ENCODE assay signal across 11 cellular contexts in the genomic region with DNA sequence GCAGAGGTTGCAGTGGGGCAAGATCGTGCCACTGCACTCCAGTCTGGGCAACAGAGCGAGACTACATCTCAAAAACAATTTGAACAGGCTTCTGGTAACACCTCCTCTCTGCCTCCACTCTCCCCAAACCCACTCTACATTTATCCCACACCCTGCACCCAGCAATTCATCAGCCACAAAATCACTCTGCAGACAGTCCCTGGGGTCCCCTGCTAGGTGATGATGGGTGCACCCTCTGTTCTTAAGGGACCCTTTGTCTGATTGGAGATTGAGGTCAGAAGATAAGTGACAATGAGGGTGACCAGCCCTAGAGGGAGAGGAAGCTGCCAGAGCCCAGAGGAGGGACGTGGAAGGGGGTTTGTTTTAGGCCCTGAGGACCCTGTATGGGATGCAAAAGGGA. TPM values are rescaled to one million over a fixed set of nuclear protein-coding genes. Genes with fewer than 3 reads are reported as not detected.
DNase-seq lines count a peak whose midpoint lies in the region; ATAC-seq and TF ChIP-seq lines count a peak whose summit lies in the region.
"Had no signal": no experiment of that assay in that cellular context is flagged by ENCODE, and none has a peak within 500 bp of the region (broad histone marks: within the 10 kb centered on the region; RNA-seq: fewer than 3 reads in every experiment).

No MANE protein-coding gene starts in this region.

- peak overlapping the region; percentile 97 for H3K27ac Mint-ChIP-seq in dendritic cell treated with granulocyte-macrophage colony-stimulating factor and Interleukin-4, amounts not matched to agents 40 ng/mL and 50 ng/mL, for 4 days

- H3K79me2 ChIP-seq in osteoblast (ENCODE audit: insufficient read depth, low read length): peaks cover 44% of the 10 kb centered on the region

- peak overlapping the region in 10 of 11 experiments; percentile 7 to 100 (median 96); a peak in 17 of 22 replicates for H3K27ac ChIP-seq in BLaER1 treated with 17β-estradiol and CSF1 and Interleukin-3, amounts not matched to agents 10 nM and 100 nM
- H3K27ac ChIP-seq in osteoblast (ENCODE audit: low read depth, low read length): peak overlapping the region; percentile 60

- peak overlapping the region; percentile 84 to 100 (median 96); a peak in 21 of 22 replicates for H3K9ac ChIP-seq in BLaER1 treated with 17β-estradiol and CSF1 and Interleukin-3, amounts not matched to agents 10 nM and 100 nM

- H3K9me3 Mint-ChIP-seq in dendritic cell treated with granulocyte-macrophage colony-stimulating factor and Interleukin-4, amounts not matched to agents 40 ng/mL and 50 ng/mL, for 4 days: no peaks in the 10 kb centered on the region

- no peak for TF ChIP-seq CTCF in osteoblast (IDR thresholded peaks at IDR 0.05; ENCODE audit: extremely low read depth, low read depth, low read length)

- H3K4me1 Mint-ChIP-seq in dendritic cell treated with granulocyte-macrophage colony-stimulating factor and Interleukin-4, amounts not matched to agents 40 ng/mL and 50 ng/mL, for 4 days (ENCODE audit: low read depth): peaks cover 62% of the 10 kb centered on the region

- no peak for ATAC-seq in GM19328 (IDR thresholded peaks at IDR 0.05; ENCODE audit: unreplicated experiment)
- no peak for ATAC-seq in GM18907 (IDR thresholded peaks at IDR 0.05; ENCODE audit: unreplicated experiment)

- DNase-seq in MG63 (no peak), osteoblast (ENCODE audit: insufficient read length, low spot score, missing footprints) (no peak), NOMO-1 treated with DMSO at 0.1 percent for 48 hours (lab: John Stamatoyannopoulos, UW; ENCODE audit: unreplicated experiment) (no peak)
- DNase-seq in stimulated activated CD4-positive, alpha-beta T cell treated with anti-CD3 and anti-CD28 coated beads, Interleukin-2, amount 100 ng/mL, for 24 hours: no peak
- DNase-seq: GOT3, NCI-H524 had no signal

- H3K36me3 Mint-ChIP-seq in dendritic cell treated with granulocyte-macrophage colony-stimulating factor and Interleukin-4, amounts not matched to agents 40 ng/mL and 50 ng/mL, for 4 days (ENCODE audit: low read depth): peaks cover 78% of the 10 kb centered on the region

- H4K20me1 ChIP-seq in BLaER1 treated with 17β-estradiol and CSF1 and Interleukin-3, amounts not matched to agents 10 nM and 100 nM: peaks cover 0 to 25% (median 15%) of the 10 kb centered on the region in 11 experiments; a peak in 13 of 22 replicates
- peaks cover 28% of the 10 kb centered on the region for H4K20me1 ChIP-seq in osteoblast (ENCODE audit: insufficient read depth, low read length)

- H3K4me3 Mint-ChIP-seq in dendritic cell treated with granulocyte-macrophage colony-stimulating factor and Interleukin-4, amounts not matched to agents 40 ng/mL and 50 ng/mL, for 4 days: peak overlapping the region; percentile 97

- H3K36me3 ChIP-seq in BLaER1 treated with 17β-estradiol and CSF1 and Interleukin-3, amounts not matched to agents 10 nM and 100 nM: peaks cover 4 to 51% (median 43%) of the 10 kb centered on the region in 11 experiments; a peak in 17 of 22 replicates
- H3K36me3 ChIP-seq in MG63: peaks cover 56% of the 10 kb centered on the region
- H3K36me3 ChIP-seq in osteoblast (ENCODE audit: insufficient read depth, low read length): peaks cover 38% of the 10 kb centered on the region

- H3K27me3 Mint-ChIP-seq in dendritic cell treated with granulocyte-macrophage colony-stimulating factor and Interleukin-4, amounts not matched to agents 40 ng/mL and 50 ng/mL, for 4 days: no peaks in the 10 kb centered on the region

- peaks cover 33 to 76% (median 70%) of the 10 kb centered on the region in 10 experiments for H3K4me1 ChIP-seq in BLaER1 treated with 17β-estradiol and CSF1 and Interleukin-3, amounts not matched to agents 10 nM and 100 nM
- H3K4me1 ChIP-seq in osteoblast (ENCODE audit: insufficient read depth, low read length): peaks cover 70% of the 10 kb centered on the region

- no peak overlapping the region for H2AFZ ChIP-seq in osteoblast (ENCODE audit: low read length)

- no peaks in the 10 kb centered on the region for H3K9me3 ChIP-seq in BLaER1 treated with 17β-estradiol and CSF1 and Interleukin-3, amounts not matched to agents 10 nM and 100 nM (replicated peaks in 1 of 11)
- no peaks in the 10 kb centered on the region for H3K9me3 ChIP-seq in MG63
- H3K9me3 ChIP-seq in osteoblast (ENCODE audit: low read depth, low read length): no peaks in the 10 kb centered on the region

- H3K4me2 ChIP-seq in BLaER1 treated with 17β-estradiol and CSF1 and Interleukin-3, amounts not matched to agents 10 nM and 100 nM: peak overlapping the region; percentile 85 to 100 (median 99)
- H3K4me2 ChIP-seq in osteoblast (ENCODE audit: insufficient read depth, low read length): peak overlapping the region; percentile 76

- intact Hi-C loops in dendritic cell treated with granulocyte-macrophage colony-stimulating factor and Interleukin-4, amounts not matched to agents 40 ng/mL and 50 ng/mL, for 4 days (cut with micrococcal nuclease): no loop called here

- peak overlapping the region; percentile 68 to 100 (median 94); a peak in 18 of 20 replicates for H3K4me3 ChIP-seq in BLaER1 treated with 17β-estradiol and CSF1 and Interleukin-3, amounts not matched to agents 10 nM and 100 nM
- H3K4me3 ChIP-seq in MG63: peak overlapping the region; percentile 75
- H3K4me3 ChIP-seq in osteoblast (ENCODE audit: insufficient read depth, low read length): peak overlapping the region; percentile 86

- no peaks in the 10 kb centered on the region for H3K27me3 ChIP-seq in BLaER1 treated with 17β-estradiol and CSF1 and Interleukin-3, amounts not matched to agents 10 nM and 100 nM
- no peaks in the 10 kb centered on the region for H3K27me3 ChIP-seq in MG63
- H3K27me3 ChIP-seq in osteoblast (ENCODE audit: insufficient read depth, low read length): no peaks in the 10 kb centered on the region

RNA-seq across cellular contexts. Expression of a gene that starts 2.2 kb away (rescaled TPM):
- total RNA-seq in MG63 (2014; rRNA removed; shearing (Covaris generic); ENCODE audit: low replicate concordance): 2.2 and 3.6 TPM in 2 replicates
- total RNA-seq in osteoblast: 6.5 and 7.2 TPM in 2 replicates

RNA-seq across cellular contexts. Expression of a gene that starts 27.0 kb away (rescaled TPM):
- not detected in 2 replicates for total RNA-seq in MG63 (2014; rRNA removed; shearing (Covaris generic); ENCODE audit: low replicate concordance)
- total RNA-seq in osteoblast: not detected in 2 replicates
- total RNA-seq: myocyte had no signal

RNA-seq across cellular contexts. Expression of a gene that starts 51.8 kb away (rescaled TPM):
- total RNA-seq in MG63 (2014; rRNA removed; shearing (Covaris generic); ENCODE audit: low replicate concordance): 0.92 TPM in 1 of 2 replicates, not detected in the other
- under 0.01 TPM in 1 of 2 replicates, not detected in the other for total RNA-seq in osteoblast

RNA-seq across cellular contexts. Expression of a gene that starts 58.2 kb away (rescaled TPM):
- total RNA-seq in MG63 (2014; rRNA removed; shearing (Covaris generic); ENCODE audit: low replicate concordance): 4.1 and 6.1 TPM in 2 replicates
- 4.3 and 4.4 TPM in 2 replicates for total RNA-seq in osteoblast
